ENCODE assay signal across 1 cellular context in genomic region chr1:236155841-236156503, GRCh38.
TF ChIP-seq lines count a peak whose summit lies in the region.

No MANE protein-coding gene starts in this region.

TF ChIP-seq in H1, 55 proteins besides CTCF, POLR2A, EP300 and RAD21:
- TF ChIP-seq NRF1 (IDR thresholded peaks at IDR 0.05; ENCODE audit: low read depth, low read length) (no peak), SIRT6 (IDR thresholded peaks at IDR 0.05; ENCODE audit: low read length) (no peak), POLR2AphosphoS5 (IDR thresholded peaks at IDR 0.05; ENCODE audit: low read depth, low read length) (no peak), MAX (IDR thresholded peaks at IDR 0.05) (no peak), RXRA (IDR thresholded peaks at IDR 0.05; ENCODE audit: insufficient read depth, low read depth, low read length) (no peak), HDAC2 (IDR thresholded peaks at IDR 0.05; ENCODE audit: borderline replicate concordance in 1 of 2, low read depth in 2 of 2, low read length in 2 of 2) (no peak), BACH1 (IDR thresholded peaks at IDR 0.05; ENCODE audit: low read length) (no peak), SUZ12 (IDR thresholded peaks at IDR 0.05; ENCODE audit: low read length) (no peak), SIX5 (IDR thresholded peaks at IDR 0.05; ENCODE audit: low read depth, low read length) (no peak), E2F6 (IDR thresholded peaks at IDR 0.05) (no peak), CBX5 (IDR thresholded peaks at IDR 0.05; ENCODE audit: low read depth, low read length) (no peak), TAF1 (IDR thresholded peaks at IDR 0.05; ENCODE audit: low read depth, low read length) (no peak), JUN (IDR thresholded peaks at IDR 0.05; ENCODE audit: low read depth, low read length) (no peak), KDM5A (IDR thresholded peaks at IDR 0.05; ENCODE audit: low read length) (no peak), JUND (IDR thresholded peaks at IDR 0.05; ENCODE audit: low read length) (no peak), ZNF274 (IDR thresholded peaks at IDR 0.05; ENCODE audit: borderline replicate concordance, extremely low read depth, low read length) (no peak), RFX5 (IDR thresholded peaks at IDR 0.05; ENCODE audit: borderline replicate concordance, low read depth, low read length) (no peak)
